ENCODE assay signal across 8 cellular contexts in the genomic region with DNA sequence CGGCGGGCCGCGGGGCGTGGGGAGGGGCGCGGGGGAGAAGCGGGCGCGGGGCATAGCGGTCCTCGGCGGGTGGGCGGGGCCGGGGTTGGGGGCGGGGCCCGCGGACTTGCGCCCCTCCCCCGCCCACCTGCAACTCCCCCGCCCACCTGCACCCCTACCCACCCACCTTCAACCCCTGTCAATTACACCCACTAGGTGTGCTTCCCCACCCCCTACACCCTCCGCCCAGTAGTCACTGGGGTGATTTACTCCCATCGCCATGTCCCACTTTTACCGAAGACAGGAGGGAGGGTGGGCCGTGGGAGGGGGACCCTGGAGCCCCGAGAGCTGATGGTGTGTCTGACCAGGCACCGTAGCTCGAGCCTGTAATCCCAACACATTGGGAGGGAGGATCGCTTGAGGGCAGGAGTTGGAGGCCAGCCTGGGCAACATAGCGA. TPM values are rescaled to one million over a fixed set of nuclear protein-coding genes. Genes with fewer than 3 reads are reported as not detected.
DNase-seq lines count a peak whose midpoint lies in the region; ATAC-seq, FAIRE-seq and TF ChIP-seq lines count a peak whose summit lies in the region.

No MANE protein-coding gene starts in this region.

- peaks cover 28% of the 10 kb centered on the region for H3K36me3 Mint-ChIP-seq in Caco-2 (ENCODE audit: insufficient read depth, unreplicated experiment)

- TF ChIP-seq EP300 in suprapubic skin (IDR thresholded peaks at IDR 0.05) = no peak

- CTCF ChIA-PET in Caco-2 (lab: Charles Lee) = interaction anchor here (0.6 to 0.7 kb wide), 4 partner anchors 46 to 554 kb away, joined by 3 to 4 read pairs (median 3); no protein-coding TSS in a partner anchor

- ATAC-seq in HG03280 (IDR thresholded peaks at IDR 0.05; ENCODE audit: unreplicated experiment) (peak; percentile 1), GM18907 (IDR thresholded peaks at IDR 0.05; ENCODE audit: unreplicated experiment) (no peak), HG03520 (IDR thresholded peaks at IDR 0.05; ENCODE audit: unreplicated experiment) (no peak)

- intact Hi-C loops in Caco-2 (cut with micrococcal nuclease; ENCODE audit: unreplicated experiment) = loop anchor here (2.0 kb wide), 1 partner anchor 36 kb away; no protein-coding TSS in a partner anchor
- intact Hi-C loops in kidney (cut with DNase I) = no loop called here

- H3K9me3 ChIP-seq in Caco-2 (no peaks in the 10 kb centered on the region), kidney (ENCODE audit: control insufficient read depth in 1 of 2, low read length in 2 of 2) (no peaks in the 10 kb centered on the region), suprapubic skin (no peaks in the 10 kb centered on the region)

- TF ChIP-seq CTCF in Caco-2 (IDR thresholded peaks at IDR 0.05; ENCODE audit: insufficient read depth in 1 of 2, low read depth in 1 of 2, low read length in 1 of 2, severe bottlenecking in 1 of 2, unreplicated experiment in 1 of 2) = no peak
- TF ChIP-seq CTCF in astrocyte of the spinal cord (IDR thresholded peaks at IDR 0.05; ENCODE audit: low read depth, low read length) = no peak
- no peak for TF ChIP-seq CTCF in kidney (IDR thresholded peaks at IDR 0.05; ENCODE audit: borderline replicate concordance, extremely low read depth, insufficient read depth)
- TF ChIP-seq CTCF in suprapubic skin (IDR thresholded peaks at IDR 0.05) = no peak

- no TSS peak for BruUV-seq in Caco-2 (replicated peaks; lab: Mats Ljungman, UMichigan)

- DNase-seq in Caco-2 (no peak), astrocyte of the spinal cord (ENCODE audit: low read depth, low spot score) (no peak), kidney (no peak), suprapubic skin (ENCODE audit: low spot score in 2 of 2) (peak in 1 of 2 donors; percentile 79), medulla oblongata (ENCODE audit: extremely low spot score) (no peak)

- in situ Hi-C loops in astrocyte of the spinal cord (cut with HindIII; ENCODE audit: low sequenced_read_pairs) = no loop called here

- H3K4me1 ChIP-seq in Caco-2 (peaks cover 6% of the 10 kb centered on the region; the same call in 1 of the 2 replicates), kidney (ENCODE audit: control insufficient read depth in 1 of 2, insufficient read depth in 1 of 2, low read depth in 1 of 2, low read length in 2 of 2) (peaks cover 4 to 6% of the 10 kb centered on the region in 2 donors), suprapubic skin (peaks cover 20% of the 10 kb centered on the region)

- no peaks in the 10 kb centered on the region for H3K27me3 Mint-ChIP-seq in Caco-2 (ENCODE audit: insufficient read depth, unreplicated experiment)

- peak overlapping the region; percentile 81 for H3K4me3 Mint-ChIP-seq in Caco-2 (ENCODE audit: unreplicated experiment)

- H3K4me3 ChIP-seq in Caco-2 (ENCODE audit: low read depth, low read length) (peak overlapping the region; percentile 78), astrocyte of the spinal cord (ENCODE audit: low read depth, low read length) (peak overlapping the region; percentile 63), kidney (ENCODE audit: low read length in 2 of 2) (peak overlapping the region; percentile 62 to 73), suprapubic skin (peak overlapping the region; percentile 82)

- no peak overlapping the region for H3K27ac Mint-ChIP-seq in Caco-2 (ENCODE audit: unreplicated experiment)

- H3K9ac ChIP-seq in kidney (ENCODE audit: low read length in 2 of 2) = peak overlapping the region in 1 of 2 donors; percentile 29

- TF ChIP-seq POLR2A in suprapubic skin (IDR thresholded peaks at IDR 0.05) = no peak

- H3K9me3 Mint-ChIP-seq in Caco-2 (ENCODE audit: unreplicated experiment) = no peaks in the 10 kb centered on the region

- POLR2A ChIA-PET in Caco-2 (lab: Charles Lee) = interaction anchor here (0.5 to 2.8 kb wide), 6 partner anchors 14 to 554 kb away, joined by 3 to 16 read pairs (median 4); no protein-coding TSS in a partner anchor

- no peaks in the 10 kb centered on the region for H3K36me3 ChIP-seq in Caco-2 (ENCODE audit: control insufficient read depth, insufficient read depth, low read length)
- H3K36me3 ChIP-seq in kidney (ENCODE audit: control insufficient read depth in 1 of 2, insufficient read depth in 2 of 2, low read length in 2 of 2) = no peaks in the 10 kb centered on the region
- peaks cover 6% of the 10 kb centered on the region for H3K36me3 ChIP-seq in suprapubic skin

- H3K27me3 ChIP-seq in Caco-2 (replicated peaks; ENCODE audit: control insufficient read depth, insufficient read depth, low read length) (no peaks in the 10 kb centered on the region), suprapubic skin (no peaks in the 10 kb centered on the region)

- FAIRE-seq in kidney (lab: Jason Lieb, UNC) = no peak

- WGBS in suprapubic skin = 12% methylated on average over 10 of the region's 30 CpGs

- H3K27ac ChIP-seq in kidney (ENCODE audit: low read depth in 2 of 2, low read length in 2 of 2) (peak overlapping the region; percentile 88 to 96), suprapubic skin (peak overlapping the region; percentile 97)

- peaks cover 7% of the 10 kb centered on the region for H3K4me1 Mint-ChIP-seq in Caco-2 (ENCODE audit: low read depth, unreplicated experiment)

RNA-seq across cellular contexts. Expression of a gene that starts 0.6 kb away (rescaled TPM):
- total RNA-seq in Caco-2 (2022) = 17.0 and 17.3 TPM in 2 replicates
- total RNA-seq in kidney = 12.4 TPM
- 7.2 TPM for polyA plus RNA-seq in kidney (ENCODE audit: insufficient read depth, low read depth, low replicate concordance)
- total RNA-seq in suprapubic skin = 10 to 100 TPM in 1 of 4 donors, 1 to 10 TPM in 3; 6.2 to 17.9 (median 6.7) TPM
